8 cellular contexts compared by ENCODE assay signal in genomic region chr7:157357129-157358040, GRCh38.
DNase-seq lines count a peak whose midpoint lies in the region; ATAC-seq and TF ChIP-seq lines count a peak whose summit lies in the region.

No MANE protein-coding gene starts in this region.

- DNase-seq in GM10248 (ENCODE audit: extremely low spot score) (peak; percentile 81), GM03348 (ENCODE audit: low spot score) (no peak), cerebellar cortex (ENCODE audit: low spot score) (no peak), NCI-H510A treated with DMSO at 0.1 percent for 48 hours (lab: John Stamatoyannopoulos, UW) (no peak), NCI-H2227 treated with DMSO at 0.1 percent for 48 hours (lab: John Stamatoyannopoulos, UW) (no peak)
- DNase-seq in effector memory CD8-positive, alpha-beta T cell: no peak

- no peaks in the 10 kb centered on the region for H3K9me3 Mint-ChIP-seq in effector memory CD8-positive, alpha-beta T cell

- peak; percentile 97 for ATAC-seq in GM19351 (IDR thresholded peaks at IDR 0.05; ENCODE audit: unreplicated experiment)
- ATAC-seq in HG03159 (IDR thresholded peaks at IDR 0.05; ENCODE audit: unreplicated experiment): peak; percentile 83
- ATAC-seq in effector memory CD8-positive, alpha-beta T cell (replicated peaks): no peak

- H3K4me1 Mint-ChIP-seq in effector memory CD8-positive, alpha-beta T cell (ENCODE audit: low read depth in 2 of 2): peaks cover 59 to 79% of the 10 kb centered on the region in 2 donors

- CTCF ChIA-PET in GM10248 (lab: Yijun Ruan, JAX): interaction anchor here (0.8 to 4.3 kb wide), 8 partner anchors 11 to 84 kb away, joined by 3 to 39 read pairs (median 4); no protein-coding TSS in a partner anchor

- peak overlapping the region; percentile 62 to 73 for H3K4me3 Mint-ChIP-seq in effector memory CD8-positive, alpha-beta T cell

- no peak for TF ChIP-seq CTCF in GM10248 (IDR thresholded peaks at IDR 0.05; ENCODE audit: control extremely low read depth, extremely low read depth, low read depth, missing control alignments)

- H3K27ac Mint-ChIP-seq in effector memory CD8-positive, alpha-beta T cell: peak overlapping the region; percentile 87

- POLR2A ChIA-PET in GM10248 (lab: Yijun Ruan, JAX): no interaction called here

- H3K36me3 Mint-ChIP-seq in effector memory CD8-positive, alpha-beta T cell (ENCODE audit: insufficient read depth): peaks cover 88% of the 10 kb centered on the region

- no peaks in the 10 kb centered on the region for H3K27me3 Mint-ChIP-seq in effector memory CD8-positive, alpha-beta T cell
